In the genomic region with DNA sequence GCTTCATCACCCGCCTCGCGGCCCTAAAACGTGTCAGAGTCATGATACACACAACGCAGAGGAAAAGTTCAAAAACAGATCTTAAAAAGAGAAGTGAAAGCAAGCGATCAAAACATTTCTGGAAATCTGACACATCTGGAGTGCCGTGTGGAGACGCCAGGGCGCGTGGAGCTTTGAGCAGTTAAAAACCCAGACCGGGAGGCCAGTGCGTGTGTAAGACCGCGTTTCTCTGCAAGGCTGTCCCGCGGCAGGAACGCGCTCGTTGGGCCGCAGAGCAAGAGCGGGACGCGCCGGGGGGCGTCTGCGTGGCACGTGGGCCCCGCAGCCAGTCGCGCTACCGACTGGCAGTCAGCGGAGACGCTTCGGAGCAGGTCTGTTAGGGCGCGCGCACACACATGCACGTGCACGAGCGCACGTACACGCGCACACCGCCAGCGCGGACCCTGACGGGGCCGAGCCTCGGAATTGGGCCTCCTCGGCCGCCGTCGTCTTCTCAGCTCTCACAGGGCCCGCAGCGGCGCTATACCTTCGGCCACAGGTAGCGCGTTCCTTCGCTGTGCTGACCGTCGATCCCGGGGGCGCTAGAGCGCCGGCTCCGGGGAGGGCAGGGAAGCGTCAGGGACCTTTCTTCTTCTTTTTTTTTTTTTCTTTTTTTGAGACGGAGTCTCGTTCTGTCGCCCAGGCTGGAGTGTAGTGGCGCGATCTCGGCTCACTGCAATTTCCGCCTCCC, we compare ENCODE assay signal across 1 cellular context.
TF ChIP-seq lines count a peak whose summit lies in the region.

No MANE protein-coding gene starts in this region.

TF ChIP-seq in HepG2, 621 proteins besides CTCF, POLR2A, EP300 and RAD21 (continued from another document and continues in another):
- TF ChIP-seq THAP9 (CRISPR knock-in tag; IDR thresholded peaks at IDR 0.05; ENCODE audit: borderline replicate concordance) (peak; percentile 49; the same call in 1 of the 2 replicates), ZNF207 (IDR thresholded peaks at IDR 0.05; ENCODE audit: borderline replicate concordance) (no peak), ZBTB46 (CRISPR knock-in tag; IDR thresholded peaks at IDR 0.05; ENCODE audit: borderline replicate concordance) (no peak), MEIS2 (CRISPR knock-in tag; IDR thresholded peaks at IDR 0.05) (0 out of 2 replicates have a peak, but pooled peaks have one; percentile 65), UBTF (CRISPR knock-in tag; IDR thresholded peaks at IDR 0.05) (peak; percentile 86), GRHL1 (CRISPR knock-in tag; conservative IDR thresholded peaks at IDR 0.05) (no peak), KAT7 (CRISPR knock-in tag; IDR thresholded peaks at IDR 0.05; ENCODE audit: borderline replicate concordance) (peak; percentile 64; the same call in 1 of the 2 replicates), ZSCAN30 (CRISPR knock-in tag; IDR thresholded peaks at IDR 0.05) (no peak), TAF1 (CRISPR knock-in tag; IDR thresholded peaks at IDR 0.05) (peak; percentile 68), ZNF570 (CRISPR knock-in tag; IDR thresholded peaks at IDR 0.05; ENCODE audit: borderline replicate concordance) (no peak), SMAD1 (CRISPR knock-in tag; IDR thresholded peaks at IDR 0.05; ENCODE audit: borderline replicate concordance, low read depth) (no peak), RBM39 (IDR thresholded peaks at IDR 0.05; ENCODE audit: low read depth, low read length, poor library complexity, severe bottlenecking) (no peak), ZNF616 (CRISPR knock-in tag; IDR thresholded peaks at IDR 0.05; ENCODE audit: low read depth) (peak; percentile 83; the same call in 1 of the 2 replicates), PHF21A (CRISPR knock-in tag; IDR thresholded peaks at IDR 0.05) (peak; percentile 70), PHF8 (CRISPR knock-in tag; IDR thresholded peaks at IDR 0.05) (peak; percentile 79), KMT2A (CRISPR knock-in tag; IDR thresholded peaks at IDR 0.05) (no peak; the same call in none of the 2 replicates), HMG20A (CRISPR knock-in tag; IDR thresholded peaks at IDR 0.05; ENCODE audit: borderline replicate concordance) (no peak), ERF (CRISPR knock-in tag; IDR thresholded peaks at IDR 0.05) (no peak; the same call in 1 of the 2 replicates), ZNF775 (CRISPR knock-in tag; IDR thresholded peaks at IDR 0.05; ENCODE audit: borderline replicate concordance) (no peak), MIXL1 (CRISPR knock-in tag; IDR thresholded peaks at IDR 0.05) (0 out of 2 replicates have a peak, but pooled peaks have one; percentile 22), ZC3H4 (CRISPR knock-in tag; IDR thresholded peaks at IDR 0.05; ENCODE audit: borderline replicate concordance) (0 out of 2 replicates have a peak, but pooled peaks have one; percentile 41), ZSCAN20 (CRISPR knock-in tag; IDR thresholded peaks at IDR 0.05; ENCODE audit: borderline replicate concordance) (peak; percentile 84; the same call in 1 of the 2 replicates), ZNF891 (CRISPR knock-in tag; IDR thresholded peaks at IDR 0.05) (peak; percentile 69; the same call in 1 of the 2 replicates), CBFB (CRISPR knock-in tag; IDR thresholded peaks at IDR 0.05) (peak; percentile 72; the same call in 1 of the 2 replicates), ZNF362 (CRISPR knock-in tag; IDR thresholded peaks at IDR 0.05; ENCODE audit: borderline replicate concordance) (peak; percentile 76), KAT8 (CRISPR knock-in tag; IDR thresholded peaks at IDR 0.05) (peak; percentile 85), RNF2 (conservative IDR thresholded peaks at IDR 0.05; ENCODE audit: low read depth) (peak; percentile 100), ASH2L (IDR thresholded peaks at IDR 0.05; ENCODE audit: insufficient read length, low read depth, low read length) (peak; percentile 83), STAT5B (CRISPR knock-in tag; IDR thresholded peaks at IDR 0.05) (no peak), CENPBD1 (CRISPR knock-in tag; IDR thresholded peaks at IDR 0.05; ENCODE audit: borderline replicate concordance, low read depth) (no peak), FOXP4 (CRISPR knock-in tag; IDR thresholded peaks at IDR 0.05) (peak; percentile 36; the same call in 1 of the 2 replicates), TFE3 (CRISPR knock-in tag; IDR thresholded peaks at IDR 0.05) (peak; percentile 59; the same call in 1 of the 2 replicates), HOXA3 (CRISPR knock-in tag; IDR thresholded peaks at IDR 0.05) (peak; percentile 81), MYNN (CRISPR knock-in tag; IDR thresholded peaks at IDR 0.05; ENCODE audit: low read depth) (0 out of 2 replicates have a peak, but pooled peaks have one; percentile 55), DNMT1 (CRISPR knock-in tag; IDR thresholded peaks at IDR 0.05) (peak; percentile 44; the same call in 1 of the 2 replicates), RFX1 (IDR thresholded peaks at IDR 0.05) (no peak), NRL (CRISPR knock-in tag; IDR thresholded peaks at IDR 0.05; ENCODE audit: borderline replicate concordance) (peak; percentile 86)
- TF ChIP-seq, protein P1, sequence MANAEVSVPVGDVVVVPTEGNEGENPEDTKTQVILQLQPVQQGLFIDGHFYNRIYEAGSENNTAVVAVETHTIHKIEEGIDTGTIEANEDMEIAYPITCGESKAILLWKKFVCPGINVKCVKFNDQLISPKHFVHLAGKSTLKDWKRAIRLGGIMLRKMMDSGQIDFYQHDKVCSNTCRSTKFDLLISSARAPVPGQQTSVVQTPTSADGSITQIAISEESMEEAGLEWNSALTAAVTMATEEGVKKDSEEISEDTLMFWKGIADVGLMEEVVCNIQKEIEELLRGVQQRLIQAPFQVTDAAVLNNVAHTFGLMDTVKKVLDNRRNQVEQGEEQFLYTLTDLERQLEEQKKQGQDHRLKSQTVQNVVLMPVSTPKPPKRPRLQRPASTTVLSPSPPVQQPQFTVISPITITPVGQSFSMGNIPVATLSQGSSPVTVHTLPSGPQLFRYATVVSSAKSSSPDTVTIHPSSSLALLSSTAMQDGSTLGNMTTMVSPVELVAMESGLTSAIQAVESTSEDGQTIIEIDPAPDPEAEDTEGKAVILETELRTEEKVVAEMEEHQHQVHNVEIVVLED (CRISPR knock-in tag; IDR thresholded peaks at IDR 0.05; ENCODE audit: borderline replicate concordance): 0 out of 2 replicates have a peak, but pooled peaks have one; percentile 69
- TF ChIP-seq, protein P2, sequence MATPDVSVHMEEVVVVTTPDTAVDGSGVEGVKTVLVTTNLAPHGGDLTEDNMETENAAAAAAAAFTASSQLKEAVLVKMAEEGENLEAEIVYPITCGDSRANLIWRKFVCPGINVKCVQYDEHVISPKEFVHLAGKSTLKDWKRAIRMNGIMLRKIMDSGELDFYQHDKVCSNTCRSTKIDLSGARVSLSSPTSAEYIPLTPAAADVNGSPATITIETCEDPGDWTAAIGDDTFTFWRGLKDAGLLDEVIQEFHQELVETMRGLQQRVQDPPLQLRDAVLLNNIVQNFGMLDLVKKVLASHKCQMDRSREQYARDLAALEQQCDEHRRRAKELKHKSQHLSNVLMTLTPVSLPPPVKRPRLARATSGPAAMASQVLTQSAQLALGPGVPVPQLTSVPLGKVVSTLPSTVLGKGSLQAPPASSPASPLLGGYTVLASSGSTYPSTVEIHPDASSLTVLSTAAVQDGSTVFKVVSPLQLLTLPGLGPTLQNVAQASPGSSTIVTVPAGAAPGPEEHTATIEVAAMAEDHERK (CRISPR knock-in tag; IDR thresholded peaks at IDR 0.05; ENCODE audit: low read depth): no peak
